In genomic region chr12:109519787-109520186, GRCh38 we compare ENCODE assay signal across 17 cellular contexts. TPM values are rescaled to one million over a fixed set of nuclear protein-coding genes. Genes with fewer than 3 reads are reported as not detected.
A peak's percentile ranks its signal among the peaks of the same experiment; 100 is the strongest.
DNase-seq lines count a peak whose midpoint lies in the region; ATAC-seq and TF ChIP-seq lines count a peak whose summit lies in the region.
"Had no signal": no experiment of that assay in that cellular context is flagged by ENCODE, and none has a peak within 500 bp of the region (broad histone marks: within the 10 kb centered on the region; RNA-seq: fewer than 3 reads in every experiment).

No MANE protein-coding gene starts in this region.

- H3K9me3 Mint-ChIP-seq in endodermal cell = no peaks in the 10 kb centered on the region
- H3K9me3 Mint-ChIP-seq: CD14-positive monocyte; memory B cell; T-helper 2 cell treated with Interferon-gamma antibody and Interleukin-4, amounts not matched to agents 5 μg/mL and 100 μg/mL, for 36 hours had no signal

- H3K36me3 ChIP-seq in heart right ventricle (peaks cover 0 to 98% (median 57%) of the 10 kb centered on the region in 9 donors), endodermal cell (ENCODE audit: control insufficient read depth, insufficient read depth, low read length) (peaks cover 42% of the 10 kb centered on the region), muscle layer of duodenum (ENCODE audit: control insufficient read depth in 1 of 2, insufficient read depth in 2 of 2, low read length in 2 of 2) (peaks cover 60 to 69% of the 10 kb centered on the region in 2 donors), stomach smooth muscle (ENCODE audit: control insufficient read depth in 2 of 2, insufficient read depth in 2 of 2, low read length in 2 of 2) (peaks cover 63 to 84% of the 10 kb centered on the region in 2 donors)

- peaks cover 52% of the 10 kb centered on the region for H3K36me3 Mint-ChIP-seq in endodermal cell (ENCODE audit: low read depth)

- TF ChIP-seq CTCF in heart right ventricle (IDR thresholded peaks at IDR 0.05) (no peak), endodermal cell (conservative IDR thresholded peaks at IDR 0.05) (no peak)

- no peak for DNase-seq in heart right ventricle
- DNase-seq in left cardiac atrium = no peak
- no peak for DNase-seq in endodermal cell
- DNase-seq in NCI-H2171 treated with DMSO at 0.1 percent for 48 hours (lab: John Stamatoyannopoulos, UW) = no peak
- DNase-seq in GOT3 (lab: John Stamatoyannopoulos, UW) = no peak
- no peak for DNase-seq in NCI-H1694 (lab: John Stamatoyannopoulos, UW)
- DNase-seq: activated CD8-positive, alpha-beta memory T cell treated with anti-CD3 and anti-CD28 coated beads, Interleukin-2, amount 10 ng/mL, durations not matched to agents 7 days and 5 days; DMS 273 treated with DMSO at 0.1 percent for 48 hours; NCI-H510A; SIG-M5; small intestine had no signal

- H3K9ac ChIP-seq in endodermal cell (ENCODE audit: extremely low read depth, low read length, poor library complexity, severe bottlenecking) (no peak overlapping the region), stomach smooth muscle (ENCODE audit: low read length in 2 of 2) (no peak overlapping the region)

- H3K9me3 ChIP-seq in heart right ventricle (no peaks in the 10 kb centered on the region), endodermal cell (ENCODE audit: control insufficient read depth, low read length) (no peaks in the 10 kb centered on the region), muscle layer of duodenum (ENCODE audit: control insufficient read depth in 1 of 2, low read length in 2 of 2) (no peaks in the 10 kb centered on the region), stomach smooth muscle (ENCODE audit: control insufficient read depth in 2 of 2, low read length in 2 of 2) (no peaks in the 10 kb centered on the region)
- H3K9me3 ChIP-seq: MG63 had no signal

- no peaks in the 10 kb centered on the region for H3K27me3 ChIP-seq in heart right ventricle
- no peaks in the 10 kb centered on the region for H3K27me3 ChIP-seq in endodermal cell (ENCODE audit: control insufficient read depth, insufficient read depth, low read length, poor library complexity, severe bottlenecking)
- H3K27me3 ChIP-seq in muscle layer of duodenum (ENCODE audit: low read depth, low read length) = no peaks in the 10 kb centered on the region
- H3K27me3 ChIP-seq in stomach smooth muscle (ENCODE audit: control insufficient read depth in 1 of 2, insufficient read depth in 2 of 2, low read length in 2 of 2) = no peaks in the 10 kb centered on the region
- H3K27me3 ChIP-seq: MG63 had no signal

- peaks cover 6% of the 10 kb centered on the region for H3K4me1 Mint-ChIP-seq in endodermal cell
- H3K4me1 Mint-ChIP-seq: CD14-positive monocyte, memory B cell had no signal

- 62 to 82% methylated on average over 6 of the region's 6 CpGs for WGBS in heart right ventricle, 2 donors
- 79 to 100% methylated on average over 5 to 6 of the region's 6 CpGs for WGBS in endodermal cell (ENCODE audit: insufficient coverage in 1 of 2, insufficient read length in 1 of 2), 2 experiments

- ATAC-seq in heart right ventricle (no peak), left cardiac atrium (no peak)
- ATAC-seq: activated CD8-positive, alpha-beta memory T cell treated with anti-CD3 and anti-CD28 coated beads, Interleukin-2, amount 10 ng/mL, durations not matched to agents 7 days and 5 days had no signal

- H3K4me1 ChIP-seq in heart right ventricle (peaks cover 9 to 58% (median 37%) of the 10 kb centered on the region in 9 donors), endodermal cell (ENCODE audit: control insufficient read depth, insufficient read depth, low read length) (peaks cover 5% of the 10 kb centered on the region), muscle layer of duodenum (ENCODE audit: control insufficient read depth in 1 of 2, insufficient read depth in 2 of 2, low read length in 2 of 2) (peaks cover 0 to 14% of the 10 kb centered on the region in 2 donors), stomach smooth muscle (ENCODE audit: control insufficient read depth, insufficient read depth, low read length) (peaks cover 4% of the 10 kb centered on the region)

- H3K4me3 Mint-ChIP-seq in endodermal cell = no peak overlapping the region
- H3K4me3 Mint-ChIP-seq: activated CD8-positive, alpha-beta memory T cell treated with anti-CD3 and anti-CD28 coated beads, Interleukin-2, amount 10 ng/mL, durations not matched to agents 7 days and 5 days; CD14-positive monocyte; memory B cell; T-helper 2 cell treated with Interferon-gamma antibody and Interleukin-4, amounts not matched to agents 5 μg/mL and 100 μg/mL, for 36 hours had no signal

- no peak overlapping the region for H3K4me3 ChIP-seq in heart right ventricle
- no peak overlapping the region for H3K4me3 ChIP-seq in endodermal cell (ENCODE audit: low read length)
- no peak overlapping the region for H3K4me3 ChIP-seq in muscle layer of duodenum (ENCODE audit: low read depth in 1 of 2, low read length in 2 of 2)
- H3K4me3 ChIP-seq in stomach smooth muscle (ENCODE audit: low read length in 2 of 2) = no peak overlapping the region
- H3K4me3 ChIP-seq: MG63 had no signal

- H3K27ac Mint-ChIP-seq in endodermal cell = peak overlapping the region; percentile 12
- H3K27ac Mint-ChIP-seq: activated CD8-positive, alpha-beta memory T cell treated with anti-CD3 and anti-CD28 coated beads, Interleukin-2, amount 10 ng/mL, durations not matched to agents 7 days and 5 days; memory B cell; T-helper 2 cell treated with Interferon-gamma antibody and Interleukin-4, amounts not matched to agents 5 μg/mL and 100 μg/mL, for 36 hours had no signal

- H3K27ac ChIP-seq in heart right ventricle = peak overlapping the region in 9 of 10 donors; percentile 62 to 93 (median 82)
- no peak overlapping the region for H3K27ac ChIP-seq in endodermal cell (ENCODE audit: low read depth, low read length)
- H3K27ac ChIP-seq in muscle layer of duodenum (ENCODE audit: low read length) = peak overlapping the region; percentile 78
- peak overlapping the region; percentile 24 for H3K27ac ChIP-seq in stomach smooth muscle (ENCODE audit: low read length)

- no peaks in the 10 kb centered on the region for H3K27me3 Mint-ChIP-seq in endodermal cell (ENCODE audit: insufficient read depth)
- H3K27me3 Mint-ChIP-seq: activated CD8-positive, alpha-beta memory T cell treated with anti-CD3 and anti-CD28 coated beads, Interleukin-2, amount 10 ng/mL, durations not matched to agents 7 days and 5 days; memory B cell had no signal

- intact Hi-C loops in heart right ventricle (cut with DNase I) = loop anchor here (1.0 to 10.0 kb wide), 12 partner anchors 53 to 263 kb away; partner anchors contain the start of genes MMAB (in 5 of the 10) and MVK (in 5 of the 10)
- intact Hi-C loops in left cardiac atrium (cut with DNase I) = loop anchor here (2.0 to 10.0 kb wide), 5 partner anchors 73 to 255 kb away; partner anchors contain the start of gene FAM222A (in 1 of the 2)

RNA-seq across cellular contexts. Expression of gene UBE3B, which starts 42.4 kb away (rescaled TPM):
- 10 to 100 TPM; 50.9 to 58.8 (median 55.8) TPM for total RNA-seq in heart right ventricle
- polyA plus RNA-seq in heart right ventricle = 10 to 100 TPM; 13.7 to 17.8 TPM
- 10 to 100 TPM; 40.4 to 54.8 TPM for total RNA-seq in left cardiac atrium
- total RNA-seq in endodermal cell = 10 to 100 TPM; 32.0 to 39.8 TPM
- polyA plus RNA-seq in endodermal cell (2013, experiment 1 of 2) = 30.8 TPM
- polyA plus RNA-seq in endodermal cell (2013, experiment 2 of 2) = 29.5 TPM

RNA-seq across cellular contexts. Expression of gene KCTD10, which starts 42.7 kb away (rescaled TPM):
- total RNA-seq in heart right ventricle (10 to 100 TPM; 21.5 to 64.9 (median 33.8) TPM), left cardiac atrium (10 to 100 TPM; 36.2 to 96.5 TPM), endodermal cell (10 to 100 TPM; 50.9 to 53.5 TPM)
- 10 to 100 TPM; 13.6 to 16.6 TPM for polyA plus RNA-seq in heart right ventricle
- 51.3 TPM for polyA plus RNA-seq in endodermal cell (2013, experiment 1 of 2)
- polyA plus RNA-seq in endodermal cell (2013, experiment 2 of 2) = 55.3 TPM

RNA-seq across cellular contexts. Expression of gene MMAB, which starts 53.5 kb away (rescaled TPM):
- total RNA-seq in heart right ventricle (10 to 100 TPM; 27.7 to 50.7 (median 43.8) TPM), left cardiac atrium (10 to 100 TPM; 47.0 to 53.4 TPM), endodermal cell (10 to 100 TPM; 24.9 to 28.2 TPM)
- polyA plus RNA-seq in heart right ventricle = 10 to 100 TPM; 38.5 to 41.3 TPM
- 63.3 TPM for polyA plus RNA-seq in endodermal cell (2013, experiment 1 of 2)
- polyA plus RNA-seq in endodermal cell (2013, experiment 2 of 2) = 58.3 TPM

RNA-seq across cellular contexts. Expression of gene MVK, which starts 53.8 kb away (rescaled TPM):
- total RNA-seq in heart right ventricle (10 to 100 TPM in 3 of 10 donors, 1 to 10 TPM in 7; 7.9 to 12.0 (median 9.2) TPM), left cardiac atrium (10 to 100 TPM; 11.2 to 12.6 TPM), endodermal cell (10 to 100 TPM; 12.8 to 22.6 TPM)
- 10 to 100 TPM; 11.2 to 18.1 TPM for polyA plus RNA-seq in heart right ventricle
- polyA plus RNA-seq in endodermal cell (2013, experiment 1 of 2) = 31.2 TPM
- polyA plus RNA-seq in endodermal cell (2013, experiment 2 of 2) = 32.0 TPM
